ENCODE assay signal across 7 cellular contexts in genomic region chr2:183192343-183192742, GRCh38.
"Had no signal": no experiment of that assay in that cellular context is flagged by ENCODE, and none has a peak within 500 bp of the region (broad histone marks: within the 10 kb centered on the region; RNA-seq: fewer than 3 reads in every experiment).

No MANE protein-coding gene starts in this region.

- H3K4me3 ChIP-seq: GM12878 had no signal

- FAIRE-seq: GM12878, GM12891, GM12892, GM18507, GM19239 had no signal

- ATAC-seq: GM12878 had no signal

- DNase-seq: GDM1, GF-D8 had no signal
